4 cellular contexts compared by ENCODE assay signal in the genomic region with DNA sequence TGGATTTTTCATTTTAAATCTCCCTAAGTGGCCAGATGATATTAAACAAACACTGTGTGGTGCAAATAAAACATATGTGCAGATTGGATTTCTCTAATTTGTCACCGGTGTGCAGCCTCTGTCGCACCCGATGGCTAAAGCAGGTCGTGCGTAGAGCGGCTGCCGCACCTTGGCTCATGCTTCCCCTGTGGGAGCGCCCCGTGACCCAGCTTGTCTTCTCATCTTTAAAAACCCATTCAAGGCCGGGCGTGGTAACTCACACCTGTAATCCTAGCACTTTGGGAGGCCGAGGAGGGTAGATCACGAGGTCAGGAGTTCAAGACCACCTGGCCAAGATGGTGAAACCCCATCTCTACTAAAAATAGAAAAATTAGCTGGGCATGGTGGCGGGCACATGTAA. TPM values are rescaled to one million over a fixed set of nuclear protein-coding genes. Genes with fewer than 3 reads are reported as not detected.
"Had no signal": no experiment of that assay in that cellular context is flagged by ENCODE, and none has a peak within 500 bp of the region (broad histone marks: within the 10 kb centered on the region; RNA-seq: fewer than 3 reads in every experiment).

No MANE protein-coding gene starts in this region.

RNA-seq across cellular contexts. Expression of a gene that starts 24.3 kb away (rescaled TPM):
- total RNA-seq: LHCN-M2, M059J, MCF 10A, NCI-H460 had no signal
